2 cellular contexts compared by ENCODE assay signal in genomic region chr16:30953511-30954124, GRCh38.
TF ChIP-seq lines count a peak whose summit lies in the region.

No MANE protein-coding gene starts in this region.

TF ChIP-seq in GM12891, 5 proteins besides CTCF, POLR2A, EP300 and RAD21:
- TF ChIP-seq SPI1 (IDR thresholded peaks at IDR 0.05; ENCODE audit: low read depth, low read length) (no peak), POLR2AphosphoS5 (IDR thresholded peaks at IDR 0.05; ENCODE audit: low read depth, low read length) (no peak), POU2F2 (IDR thresholded peaks at IDR 0.05; ENCODE audit: low read depth, low read length) (no peak)

TF ChIP-seq in HepG2, 621 proteins besides CTCF, POLR2A, EP300 and RAD21 (continues in another document):
- TF ChIP-seq PHF21A (CRISPR knock-in tag; IDR thresholded peaks at IDR 0.05) (no peak), ZNF18 (CRISPR knock-in tag; IDR thresholded peaks at IDR 0.05; ENCODE audit: insufficient replicate concordance) (no peak), ETV6 (CRISPR knock-in tag; conservative IDR thresholded peaks at IDR 0.05) (no peak; the same call in 1 of the 2 replicates), FOXA1 (IDR thresholded peaks at IDR 0.05) (no peak), FOXA1 (CRISPR knock-in tag; IDR thresholded peaks at IDR 0.05) (no peak; the same call in 1 of the 2 replicates), ZNF431 (CRISPR knock-in tag; IDR thresholded peaks at IDR 0.05; ENCODE audit: borderline replicate concordance, low read depth) (no peak), ZNF607 (CRISPR knock-in tag; IDR thresholded peaks at IDR 0.05; ENCODE audit: borderline replicate concordance) (no peak), ZNF572 (CRISPR knock-in tag; IDR thresholded peaks at IDR 0.05) (peak; percentile 22; the same call in 1 of the 2 replicates), BCL3 (CRISPR knock-in tag; IDR thresholded peaks at IDR 0.05) (peak; percentile 81; the same call in 1 of the 2 replicates), XRCC5 (optimal IDR thresholded peaks at IDR 0.05; ENCODE audit: low read length) (peak; percentile 95), RBM22 (optimal IDR thresholded peaks at IDR 0.05; ENCODE audit: low read length) (peak; percentile 46), IKZF1 (IDR thresholded peaks at IDR 0.05) (no peak), ZNF646 (CRISPR knock-in tag; IDR thresholded peaks at IDR 0.05) (no peak), RARG (CRISPR knock-in tag; IDR thresholded peaks at IDR 0.05; ENCODE audit: low read depth) (no peak), RELA (CRISPR knock-in tag; IDR thresholded peaks at IDR 0.05) (no peak), ZNF792 (CRISPR knock-in tag; IDR thresholded peaks at IDR 0.05) (no peak), SMAD3 (CRISPR knock-in tag; IDR thresholded peaks at IDR 0.05) (no peak), KLF9 (CRISPR knock-in tag; IDR thresholded peaks at IDR 0.05; ENCODE audit: low read depth) (no peak), ZNF598 (CRISPR knock-in tag; IDR thresholded peaks at IDR 0.05; ENCODE audit: borderline replicate concordance) (0 out of 2 replicates have a peak, but pooled peaks have one; percentile 65), RORA (CRISPR knock-in tag; IDR thresholded peaks at IDR 0.05) (no peak), ZBTB33 (CRISPR knock-in tag; IDR thresholded peaks at IDR 0.05) (peak; percentile 88), ZNF253 (CRISPR knock-in tag; IDR thresholded peaks at IDR 0.05; ENCODE audit: borderline replicate concordance) (no peak), RFX3 (CRISPR knock-in tag; IDR thresholded peaks at IDR 0.05) (no peak), ZNF382 (CRISPR knock-in tag; IDR thresholded peaks at IDR 0.05; ENCODE audit: borderline replicate concordance) (no peak), TOPORS (CRISPR knock-in tag; IDR thresholded peaks at IDR 0.05) (no peak), HDAC1 (CRISPR knock-in tag; IDR thresholded peaks at IDR 0.05) (peak; percentile 59), ZNF513 (CRISPR knock-in tag; conservative IDR thresholded peaks at IDR 0.05) (no peak), SNRNP70 (IDR thresholded peaks at IDR 0.05; ENCODE audit: low read depth, low read length) (no peak), DPF2 (CRISPR knock-in tag; IDR thresholded peaks at IDR 0.05; ENCODE audit: borderline replicate concordance, low read depth) (0 out of 2 replicates have a peak, but pooled peaks have one; percentile 35), ELK4 (CRISPR knock-in tag; IDR thresholded peaks at IDR 0.05; ENCODE audit: borderline replicate concordance) (no peak), ZSCAN12 (CRISPR knock-in tag; IDR thresholded peaks at IDR 0.05) (no peak), CHCHD3 (CRISPR knock-in tag; IDR thresholded peaks at IDR 0.05) (no peak), GTF3A (CRISPR knock-in tag; conservative IDR thresholded peaks at IDR 0.05) (no peak), ZNF101 (CRISPR knock-in tag; IDR thresholded peaks at IDR 0.05; ENCODE audit: borderline replicate concordance, low read depth) (no peak), ZNF34 (CRISPR knock-in tag; IDR thresholded peaks at IDR 0.05; ENCODE audit: borderline replicate concordance) (0 out of 2 replicates have a peak, but pooled peaks have one; percentile 16), ZNF496 (CRISPR knock-in tag; IDR thresholded peaks at IDR 0.05; ENCODE audit: insufficient replicate concordance) (no peak), YY1 (IDR thresholded peaks at IDR 0.05; ENCODE audit: insufficient read depth, insufficient replicate concordance, low read depth, low read length) (peak; percentile 61), RERE (CRISPR knock-in tag; IDR thresholded peaks at IDR 0.05; ENCODE audit: low read depth) (no peak)
